In the genomic region with DNA sequence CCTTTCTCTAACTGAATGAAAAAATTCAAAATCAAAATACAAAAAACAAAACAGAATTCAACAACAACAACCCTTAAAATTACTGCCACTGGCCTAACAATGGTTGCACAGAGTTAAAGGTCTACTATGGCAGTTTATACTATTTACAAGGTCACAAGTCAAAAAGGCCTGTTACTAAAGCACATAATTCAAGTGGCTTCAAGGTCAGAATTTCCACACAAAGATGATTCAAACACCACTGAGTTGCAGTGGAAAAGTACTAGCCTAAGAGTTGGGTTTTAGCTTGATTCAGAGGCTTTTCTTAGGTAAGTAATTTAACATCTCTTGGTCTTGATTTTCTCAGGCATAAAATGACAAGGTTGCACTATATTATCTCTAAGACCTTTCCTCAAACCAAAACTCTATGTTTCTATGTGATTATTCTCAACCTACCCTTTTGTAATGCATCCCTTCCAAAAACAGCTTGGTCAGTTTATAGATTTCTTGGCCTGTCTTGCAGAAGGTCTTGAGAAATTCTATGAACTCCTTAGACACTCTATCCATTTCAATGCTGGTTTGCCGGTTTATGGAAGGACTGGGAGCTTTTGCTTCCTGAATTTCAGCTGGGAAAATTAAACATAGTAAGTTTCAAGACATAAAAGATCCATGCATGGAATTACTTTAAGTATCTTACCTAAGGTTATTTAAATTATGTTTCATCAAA, we compare ENCODE assay signal across 8 cellular contexts.
DNase-seq lines count a peak whose midpoint lies in the region; ATAC-seq, FAIRE-seq and TF ChIP-seq lines count a peak whose summit lies in the region.
"Not testable (repeated sequence)": the region's sequence is repeated elsewhere in the genome, so short reads cannot be mapped to it uniquely, and the experiment has no call there.

No MANE protein-coding gene starts in this region.

- H4K20me1 ChIP-seq in K562 (replicated peaks; ENCODE audit: control insufficient read depth, insufficient read depth, low read length); hepatocyte (ENCODE audit: insufficient read depth, poor library complexity, severe bottlenecking); HepG2 (ENCODE audit: insufficient read depth, low read length): not testable (repeated sequence)

- intact Hi-C loops in K562 (cut with micrococcal nuclease); HepG2 (cut with micrococcal nuclease; ENCODE audit: unreplicated experiment): not testable (repeated sequence)

- TF ChIP-seq RAD21 in K562 (CRISPR knock-in tag; conservative IDR thresholded peaks at IDR 0.05 in 1 of 2, IDR thresholded peaks at IDR 0.05 in 1 of 2); HepG2 (CRISPR knock-in tag; IDR thresholded peaks at IDR 0.05): not testable (repeated sequence)

- H3K36me3 ChIP-seq in K562 (ENCODE audit: control insufficient read depth, insufficient read depth, low read length); hepatocyte (replicated peaks; ENCODE audit: insufficient read depth, low read depth); HepG2 (replicated peaks in 1 of 2; ENCODE audit: control insufficient read depth in 1 of 2, insufficient read depth in 2 of 2, low read length in 2 of 2); neutrophil; upper lobe of left lung: not testable (repeated sequence)

- POLR2A ChIA-PET in K562 (lab: Yijun Ruan, JAX): not testable (repeated sequence)
- POLR2A ChIA-PET in HepG2 (lab: Yijun Ruan, JAX): interaction anchor here (1.2 to 1.9 kb wide), 2 partner anchors 55 to 98 kb away, joined by 3 to 8 read pairs; no protein-coding TSS in a partner anchor

- H3K4me3 ChIP-seq in HL-60 (replicated peaks; ENCODE audit: insufficient read depth, low read length); K562; hepatocyte; neutrophil (ENCODE audit: low read depth in 1 of 2, low read length in 1 of 2); upper lobe of left lung: not testable (repeated sequence)
- H3K4me3 ChIP-seq in HepG2 (replicated peaks in 1 of 3; ENCODE audit: insufficient read depth in 1 of 3, low read depth in 2 of 3, low read length in 3 of 3): peak overlapping the region; percentile 15 to 44 (median 20); a peak in 4 of 6 replicates

- CTCF ChIA-PET in K562 (lab: Yijun Ruan, JAX; ENCODE audit: low intra/inter-chr PET ratio); HepG2 (lab: Yijun Ruan, JAX; ENCODE audit: low intra/inter-chr PET ratio, low total read pairs): not testable (repeated sequence)

- H3K4me1 ChIP-seq in K562 (replicated peaks in 1 of 2; ENCODE audit: control insufficient read depth in 2 of 2, insufficient read depth in 2 of 2, low read length in 2 of 2) (peaks cover 0 to 13% of the 10 kb centered on the region in 2 experiments; a peak in 2 of 5 replicates), hepatocyte (ENCODE audit: insufficient read depth) (peaks cover 40% of the 10 kb centered on the region), HepG2 (ENCODE audit: insufficient read depth, low read length) (peaks cover 81% of the 10 kb centered on the region), neutrophil (ENCODE audit: control insufficient read depth in 1 of 2, insufficient read depth in 1 of 2, low read depth in 1 of 2, low read length in 1 of 2) (peaks cover 10 to 21% of the 10 kb centered on the region in 2 experiments), upper lobe of left lung (peaks cover 0 to 15% (median 5%) of the 10 kb centered on the region in 4 donors)

- not testable (repeated sequence) for TF ChIP-seq POLR2A in GM12891 (IDR thresholded peaks at IDR 0.05; ENCODE audit: low read depth, low read length); K562 (conservative IDR thresholded peaks at IDR 0.05); HepG2 (IDR thresholded peaks at IDR 0.05; ENCODE audit: insufficient read depth in 1 of 2, low read depth in 2 of 2, low read length in 2 of 2); upper lobe of left lung (IDR thresholded peaks at IDR 0.05)

- H3K4me3 Mint-ChIP-seq in activated T-cell treated with anti-CD3 and anti-CD28 coated beads, Interleukin-2, amount 50 U/mL, for 24 hours: not testable (repeated sequence)

- H3K9me3 Mint-ChIP-seq in activated T-cell treated with anti-CD3 and anti-CD28 coated beads, Interleukin-2, amount 50 U/mL, for 24 hours: not testable (repeated sequence)

- not testable (repeated sequence) for DNase-seq in GM12891 (ENCODE audit: insufficient read length, low spot score); HL-60 (ENCODE audit: low read depth in 1 of 2, low spot score in 1 of 2); activated T-cell treated with anti-CD3 and anti-CD28 coated beads, Interleukin-2, amount 50 U/mL, for 24 hours; K562 (ENCODE audit: extremely low read depth in 1 of 4, low spot score in 3 of 4); hepatocyte (ENCODE audit: low spot score); upper lobe of left lung
- DNase-seq in HepG2 (ENCODE audit: low spot score): peak; percentile 84

- not testable (repeated sequence) for H3K4me2 ChIP-seq in K562 (ENCODE audit: insufficient read depth, low read length)
- H3K4me2 ChIP-seq in hepatocyte (peak overlapping the region; percentile 63), HepG2 (ENCODE audit: low read depth, low read length) (peak overlapping the region; percentile 67)

- not testable (repeated sequence) for TF ChIP-seq EP300 in K562 (IDR thresholded peaks at IDR 0.05; ENCODE audit: low read length); HepG2 (CRISPR knock-in tag; IDR thresholded peaks at IDR 0.05; ENCODE audit: borderline replicate concordance); upper lobe of left lung (IDR thresholded peaks at IDR 0.05)
- TF ChIP-seq EP300 in HepG2 (IDR thresholded peaks at IDR 0.05; ENCODE audit: low read depth in 2 of 2, low read length in 2 of 2): peak in 1 of 2 experiments; percentile 63; a peak in 2 of 4 replicates

- not testable (repeated sequence) for H3K4me1 Mint-ChIP-seq in activated T-cell treated with anti-CD3 and anti-CD28 coated beads, Interleukin-2, amount 50 U/mL, for 24 hours (ENCODE audit: low read depth)

- H3K27ac ChIP-seq in HL-60 (replicated peaks): peak overlapping the region; percentile 21
- not testable (repeated sequence) for H3K27ac ChIP-seq in K562 (ENCODE audit: extremely low read depth, low read depth, low read length)
- peak overlapping the region; percentile 67 for H3K27ac ChIP-seq in hepatocyte
- peak overlapping the region; percentile 98 for H3K27ac ChIP-seq in HepG2 (ENCODE audit: extremely low read length, insufficient read depth, low read length)
- H3K27ac ChIP-seq in neutrophil: peak overlapping the region; percentile 47
- H3K27ac ChIP-seq in upper lobe of left lung: peak overlapping the region in 3 of 4 donors; percentile 4 to 49 (median 13)

- BruUV-seq in K562 (replicated peaks; lab: Mats Ljungman, UMichigan): not testable (repeated sequence)
- BruUV-seq in HepG2 (replicated peaks; lab: Mats Ljungman, UMichigan): TSS peak; percentile 78

- peak; percentile 5 for FAIRE-seq in GM12891 (lab: Jason Lieb, UNC)
- FAIRE-seq in K562 (lab: Jason Lieb, UNC): not testable (repeated sequence)
- FAIRE-seq in HepG2 (lab: Jason Lieb, UNC): peak; percentile 43

- 71% methylated on average over 1 of the region's 1 CpG for WGBS in K562 (ENCODE audit: insufficient coverage, low coverage, missing lambda C conversion rate)
- 63% methylated on average over 1 of the region's 1 CpG for WGBS in hepatocyte (ENCODE audit: low lambda C conversion rate, missing lambda C conversion rate)
- 0% methylated on average over 1 of the region's 1 CpG for WGBS in HepG2 (ENCODE audit: low lambda C conversion rate)
- WGBS in upper lobe of left lung, 2 donors: 56% methylated on average over 1 of the region's 1 CpG

- not testable (repeated sequence) for H3K9me2 ChIP-seq in hepatocyte (replicated peaks; ENCODE audit: insufficient read depth)

- H3K36me3 Mint-ChIP-seq in activated T-cell treated with anti-CD3 and anti-CD28 coated beads, Interleukin-2, amount 50 U/mL, for 24 hours (ENCODE audit: low read depth): peaks cover 11% of the 10 kb centered on the region

- H3K79me2 ChIP-seq in K562 (ENCODE audit: control insufficient read depth, insufficient read depth, low read length); hepatocyte; HepG2 (ENCODE audit: insufficient read depth, low read length): not testable (repeated sequence)

- H3K27ac Mint-ChIP-seq in activated T-cell treated with anti-CD3 and anti-CD28 coated beads, Interleukin-2, amount 50 U/mL, for 24 hours: peak overlapping the region; percentile 28

- H3K9ac ChIP-seq in K562 (ENCODE audit: insufficient read depth in 1 of 2, low read depth in 2 of 2, low read length in 2 of 2): not testable (repeated sequence)
- H3K9ac ChIP-seq in HepG2 (ENCODE audit: insufficient read depth, low read depth, low read length): peak overlapping the region; percentile 72

- not testable (repeated sequence) for H3K27me3 Mint-ChIP-seq in activated T-cell treated with anti-CD3 and anti-CD28 coated beads, Interleukin-2, amount 50 U/mL, for 24 hours

- not testable (repeated sequence) for ATAC-seq in K562; upper lobe of left lung (ENCODE audit: low FRiP score in 2 of 2)
- ATAC-seq in HepG2: peak; percentile 54

- H3K9me3 ChIP-seq in K562 (replicated peaks; ENCODE audit: control insufficient read depth, insufficient read depth, low read depth, low read length); hepatocyte (ENCODE audit: low read depth); HepG2 (ENCODE audit: low read length); neutrophil; upper lobe of left lung: not testable (repeated sequence)

- H3K27me3 ChIP-seq in HL-60 (ENCODE audit: insufficient read depth, poor library complexity, severe bottlenecking); K562 (ENCODE audit: control insufficient read depth in 2 of 2, insufficient read depth in 2 of 2, low read length in 2 of 2); hepatocyte; HepG2 (ENCODE audit: control insufficient read depth in 1 of 2, insufficient read depth in 2 of 2, low read length in 2 of 2); neutrophil; upper lobe of left lung: not testable (repeated sequence)

- in situ Hi-C loops in K562 (cut with MboI); HepG2 (cut with HindIII; ENCODE audit: extremely low pct_ligation_motif_present, low pct_unique_long_range_greater_than_20kb): not testable (repeated sequence)

- not testable (repeated sequence) for H2AFZ ChIP-seq in K562 (ENCODE audit: low read depth, low read length); hepatocyte; HepG2 (ENCODE audit: low read length)

- TF ChIP-seq CTCF in HL-60 (IDR thresholded peaks at IDR 0.05; ENCODE audit: insufficient read depth, low read length); K562 (IDR thresholded peaks at IDR 0.05 in 2 of 3, conservative IDR thresholded peaks at IDR 0.05 in 1 of 3; ENCODE audit: insufficient read depth in 2 of 3, low read depth in 1 of 3, low read length in 3 of 3); hepatocyte (IDR thresholded peaks at IDR 0.05; ENCODE audit: poor library complexity); HepG2 (CRISPR knock-in tag; IDR thresholded peaks at IDR 0.05); neutrophil (IDR thresholded peaks at IDR 0.05); upper lobe of left lung (IDR thresholded peaks at IDR 0.05): not testable (repeated sequence)

- not testable (repeated sequence) for H3K9me1 ChIP-seq in K562 (ENCODE audit: control insufficient read depth, insufficient read depth, low read length)
